ENCODE assay signal across 32 cellular contexts in genomic region chr20:52167232-52167840, GRCh38.
"Had no signal": no experiment of that assay in that cellular context is flagged by ENCODE, and none has a peak within 500 bp of the region (broad histone marks: within the 10 kb centered on the region; RNA-seq: fewer than 3 reads in every experiment).

No MANE protein-coding gene starts in this region.

- FAIRE-seq: bronchial epithelial cell, TTC549 had no signal

- H3K4me3 ChIP-seq: ascending aorta, cardiac muscle cell had no signal

- H3K27me3 ChIP-seq: ascending aorta, cardiac muscle cell had no signal

- H3K27ac ChIP-seq: ascending aorta, cardiac muscle cell, WERI-Rb-1 had no signal

- ATAC-seq: activated CD4-positive, CD25-positive, alpha-beta regulatory T cell treated with anti-CD3 and anti-CD28 coated beads, Interleukin-2, amount 50 U/mL, for 24 hours; activated CD8-positive, alpha-beta memory T cell treated with anti-CD3 and anti-CD28 coated beads, Interleukin-2, amount 10 ng/mL, durations not matched to agents 7 days and 5 days; activated CD8-positive, alpha-beta T cell treated with anti-CD3 and anti-CD28 coated beads, Interleukin-2, amount 10 ng/mL, durations not matched to agents 7 days and 5 days; T-helper 17 cell; WTC11 had no signal

- DNase-seq: activated CD4-positive, alpha-beta memory T cell treated with anti-CD3 and anti-CD28 coated beads, Interleukin-2, amount 10 ng/mL, durations not matched to agents 7 days and 5 days; activated CD4-positive, alpha-beta T cell treated with anti-CD3 and anti-CD28 coated beads for 1 hour; activated CD4-positive, alpha-beta T cell treated with anti-CD3 and anti-CD28 coated beads for 36 hours; activated CD4-positive, alpha-beta T cell treated with anti-CD3 and anti-CD28 coated beads for 48 hours; activated CD4-positive, alpha-beta T cell treated with anti-CD3 and anti-CD28 coated beads, Interleukin-2, amount 10 ng/mL, durations not matched to agents 7 days and 5 days; activated CD4-positive, alpha-beta T cell treated with anti-CD3 and anti-CD28 coated beads, Interleukin-2, amount 50 U/mL, for 48 hours; activated CD4-positive, CD25-positive, alpha-beta regulatory T cell; activated CD8-positive, alpha-beta memory T cell treated with anti-CD3 and anti-CD28 coated beads for 24 hours; activated CD8-positive, alpha-beta memory T cell treated with anti-CD3 and anti-CD28 coated beads, Interleukin-2, amount 10 ng/mL, durations not matched to agents 7 days and 5 days; activated CD8-positive, alpha-beta memory T cell treated with anti-CD3 and anti-CD28 coated beads, Interleukin-2, amount 50 U/mL, for 48 hours; activated CD8-positive, alpha-beta T cell treated with anti-CD3 and anti-CD28 coated beads, Interleukin-2, amount 10 ng/mL, durations not matched to agents 7 days and 5 days; activated effector memory CD4-positive, alpha-beta T cell treated with Interleukin-2 at 50 U/mL for 16 hours; activated gamma-delta T cell; activated naive CD4-positive, alpha-beta T cell treated with anti-CD3 and anti-CD28 coated beads, Interleukin-2, amount 10 ng/mL, durations not matched to agents 7 days and 5 days; activated naive CD4-positive, alpha-beta T cell treated with Interleukin-2 at 50 U/mL for 16 hours; activated naive CD8-positive, alpha-beta T cell treated with anti-CD3 and anti-CD28 coated beads, Interleukin-2, amount 10 ng/mL, durations not matched to agents 7 days and 5 days; activated naive CD8-positive, alpha-beta T cell treated with anti-CD3 and anti-CD28 coated beads, Interleukin-2, amount 50 U/mL, for 24 hours; activated T-cell treated with anti-CD3 and anti-CD28 coated beads, Interleukin-2, amount 50 U/mL, for 24 hours; activated T-cell treated with anti-CD3 and anti-CD28 coated beads, Interleukin-2, amount 50 U/mL, for 48 hours; amygdala; anterior cingulate cortex; caudate nucleus; cerebellar nuclear complex; T-helper 17 cell; T-helper 9 cell; WERI-Rb-1 had no signal

- H3K4me1 ChIP-seq: ascending aorta had no signal
